In genomic region chr11:68321293-68322030, GRCh38 we compare ENCODE assay signal across 18 cellular contexts. TPM values are rescaled to one million over a fixed set of nuclear protein-coding genes. Genes with fewer than 3 reads are reported as not detected.
DNase-seq lines count a peak whose midpoint lies in the region; ATAC-seq and TF ChIP-seq lines count a peak whose summit lies in the region.
"Had no signal": no experiment of that assay in that cellular context is flagged by ENCODE, and none has a peak within 500 bp of the region (broad histone marks: within the 10 kb centered on the region; RNA-seq: fewer than 3 reads in every experiment).

No MANE protein-coding gene starts in this region.

- H3K4me3 Mint-ChIP-seq in progenitor cell of endocrine pancreas (ENCODE audit: low read depth): no peak overlapping the region
- H3K4me3 Mint-ChIP-seq in activated naive CD8-positive, alpha-beta T cell treated with anti-CD3 and anti-CD28 coated beads for 36 hours: no peak overlapping the region
- H3K4me3 Mint-ChIP-seq: natural killer cell, T-cell had no signal

- peaks cover 11% of the 10 kb centered on the region for H3K4me1 Mint-ChIP-seq in progenitor cell of endocrine pancreas (ENCODE audit: low read depth)
- no peaks in the 10 kb centered on the region for H3K4me1 Mint-ChIP-seq in activated naive CD8-positive, alpha-beta T cell treated with anti-CD3 and anti-CD28 coated beads for 36 hours

- peaks cover 0 to 50% (median 9%) of the 10 kb centered on the region in 11 experiments; a peak in 12 of 22 replicates for H3K36me3 ChIP-seq in BLaER1 treated with 17β-estradiol and CSF1 and Interleukin-3, amounts not matched to agents 10 nM and 100 nM
- H3K36me3 ChIP-seq in adrenal gland (replicated peaks in 1 of 2) (no peaks in the 10 kb centered on the region), gastroesophageal sphincter (no peaks in the 10 kb centered on the region)
- H3K36me3 ChIP-seq: colonic mucosa, prostate gland, tibial nerve had no signal

- peak overlapping the region in 2 of 11 experiments; percentile 27 to 35; a peak in 2 of 22 replicates for H3K27ac ChIP-seq in BLaER1 treated with 17β-estradiol and CSF1 and Interleukin-3, amounts not matched to agents 10 nM and 100 nM
- H3K27ac ChIP-seq in adrenal gland: peak overlapping the region in 4 of 5 donors; percentile 33 to 91 (median 70)
- H3K27ac ChIP-seq in gastroesophageal sphincter: peak overlapping the region; percentile 4 to 73 (median 68)
- H3K27ac ChIP-seq: C4-2B, colonic mucosa, prostate gland, tibial nerve had no signal

- TF ChIP-seq EP300 in gastroesophageal sphincter (IDR thresholded peaks at IDR 0.05): no peak

- ATAC-seq in gastroesophageal sphincter (peak; percentile 59), HG03439 (IDR thresholded peaks at IDR 0.05; ENCODE audit: unreplicated experiment) (no peak), GM18498 (IDR thresholded peaks at IDR 0.05; ENCODE audit: unreplicated experiment) (no peak)
- ATAC-seq: natural killer cell, T-cell had no signal

- peaks cover 30 to 83% (median 69%) of the 10 kb centered on the region in 10 experiments for H3K4me1 ChIP-seq in BLaER1 treated with 17β-estradiol and CSF1 and Interleukin-3, amounts not matched to agents 10 nM and 100 nM
- peaks cover 19 to 49% of the 10 kb centered on the region in 2 donors for H3K4me1 ChIP-seq in adrenal gland (replicated peaks in 1 of 2)
- peaks cover 0 to 91% (median 25%) of the 10 kb centered on the region in 3 donors for H3K4me1 ChIP-seq in gastroesophageal sphincter

- no peaks in the 10 kb centered on the region for H3K27me3 Mint-ChIP-seq in progenitor cell of endocrine pancreas
- H3K27me3 Mint-ChIP-seq in activated naive CD8-positive, alpha-beta T cell treated with anti-CD3 and anti-CD28 coated beads for 36 hours: peaks cover 2% of the 10 kb centered on the region

- peak overlapping the region; percentile 52 for H3K27ac Mint-ChIP-seq in progenitor cell of endocrine pancreas
- no peak overlapping the region for H3K27ac Mint-ChIP-seq in activated naive CD8-positive, alpha-beta T cell treated with anti-CD3 and anti-CD28 coated beads for 36 hours
- H3K27ac Mint-ChIP-seq: natural killer cell, T-cell had no signal

- peaks cover 35 to 100% (median 96%) of the 10 kb centered on the region in 11 experiments; a peak in 20 of 22 replicates for H4K20me1 ChIP-seq in BLaER1 treated with 17β-estradiol and CSF1 and Interleukin-3, amounts not matched to agents 10 nM and 100 nM

- H3K36me3 Mint-ChIP-seq in progenitor cell of endocrine pancreas (ENCODE audit: insufficient read depth): peaks cover 10% of the 10 kb centered on the region
- peaks cover 4% of the 10 kb centered on the region for H3K36me3 Mint-ChIP-seq in activated naive CD8-positive, alpha-beta T cell treated with anti-CD3 and anti-CD28 coated beads for 36 hours
- H3K36me3 Mint-ChIP-seq: natural killer cell, T-cell had no signal

- TF ChIP-seq CTCF in adrenal gland (IDR thresholded peaks at IDR 0.05) (no peak), gastroesophageal sphincter (IDR thresholded peaks at IDR 0.05) (no peak), progenitor cell of endocrine pancreas (IDR thresholded peaks at IDR 0.05; ENCODE audit: unreplicated experiment) (no peak)

- H3K9me3 ChIP-seq in BLaER1 treated with 17β-estradiol and CSF1 and Interleukin-3, amounts not matched to agents 10 nM and 100 nM (replicated peaks in 1 of 11): no peaks in the 10 kb centered on the region
- H3K9me3 ChIP-seq in adrenal gland (replicated peaks in 1 of 3) (no peaks in the 10 kb centered on the region), gastroesophageal sphincter (no peaks in the 10 kb centered on the region)
- H3K9me3 ChIP-seq: colonic mucosa, prostate gland, tibial nerve had no signal

- H3K9me3 Mint-ChIP-seq in progenitor cell of endocrine pancreas (ENCODE audit: low read depth): peaks cover 3% of the 10 kb centered on the region
- no peaks in the 10 kb centered on the region for H3K9me3 Mint-ChIP-seq in activated naive CD8-positive, alpha-beta T cell treated with anti-CD3 and anti-CD28 coated beads for 36 hours
- H3K9me3 Mint-ChIP-seq: natural killer cell, T-cell had no signal

- H3K9ac ChIP-seq in BLaER1 treated with 17β-estradiol and CSF1 and Interleukin-3, amounts not matched to agents 10 nM and 100 nM: peak overlapping the region in 2 of 11 experiments; percentile 7 to 11; a peak in 2 of 22 replicates

- no peak overlapping the region for H3K4me3 ChIP-seq in BLaER1 treated with 17β-estradiol and CSF1 and Interleukin-3, amounts not matched to agents 10 nM and 100 nM
- H3K4me3 ChIP-seq in adrenal gland (no peak overlapping the region), gastroesophageal sphincter (no peak overlapping the region)
- H3K4me3 ChIP-seq: colonic mucosa, prostate gland, tibial nerve had no signal

- 38 to 45% (median 42%) methylated on average over 7 to 16 of the region's 16 CpGs for WGBS in adrenal gland, 4 donors
- WGBS in gastroesophageal sphincter (ENCODE audit: low coverage in 1 of 2), 2 donors: 67 to 81% methylated on average over 9 to 10 of the region's 16 CpGs

- intact Hi-C loops in adrenal gland (cut with DNase I): no loop called here

- TF ChIP-seq POLR2A in adrenal gland (IDR thresholded peaks at IDR 0.05) (no peak), gastroesophageal sphincter (IDR thresholded peaks at IDR 0.05) (no peak)

- DNase-seq in adrenal gland (peak in 5 of 7 donors; percentile 69 to 86 (median 77)), progenitor cell of endocrine pancreas (ENCODE audit: low spot score, unreplicated experiment) (no peak), DMS114 treated with DMSO at 0.1 percent for 48 hours (lab: John Stamatoyannopoulos, UW; ENCODE audit: unreplicated experiment) (no peak)
- no peak for DNase-seq in activated naive CD8-positive, alpha-beta T cell treated with anti-CD3 and anti-CD28 coated beads for 36 hours
- DNase-seq: colonic mucosa; DMS 273 treated with DMSO at 0.1 percent for 48 hours; natural killer cell; NCI-H1694; NCI-H226; stimulated activated CD4-positive, alpha-beta T cell treated with anti-CD3 and anti-CD28 coated beads, Interleukin-12 subunit alpha, Interleukin-12 subunit beta, amount 100 ng/mL, for 4 hours; T-cell had no signal

- peak overlapping the region; percentile 15 to 96 (median 89) for H3K4me2 ChIP-seq in BLaER1 treated with 17β-estradiol and CSF1 and Interleukin-3, amounts not matched to agents 10 nM and 100 nM

- H3K27me3 ChIP-seq in BLaER1 treated with 17β-estradiol and CSF1 and Interleukin-3, amounts not matched to agents 10 nM and 100 nM: peaks cover 0 to 9% (median 0%) of the 10 kb centered on the region in 11 experiments; a peak in 2 of 22 replicates
- H3K27me3 ChIP-seq in adrenal gland: no peaks in the 10 kb centered on the region
- H3K27me3 ChIP-seq in gastroesophageal sphincter: no peaks in the 10 kb centered on the region
- H3K27me3 ChIP-seq: colonic mucosa, tibial nerve had no signal

RNA-seq across cellular contexts. Expression of gene LRP5, which starts 9.1 kb away (rescaled TPM):
- total RNA-seq in adrenal gland: 100 to 1,000 TPM in 1 of 8 donors, 10 to 100 TPM in 7; 45.3 to 277 (median 75.8) TPM
- 100 to 1,000 TPM in 2 of 3 donors, 10 to 100 TPM in 1; 14.2 to 104 (median 104) TPM for polyA plus RNA-seq in adrenal gland
- total RNA-seq in gastroesophageal sphincter: 10 to 100 TPM; 32.6 to 68.9 (median 42.5) TPM
- 114 and 115 TPM in 2 replicates for total RNA-seq in progenitor cell of endocrine pancreas
- 10 to 100 TPM; 12.7 to 15.4 TPM for total RNA-seq in activated naive CD8-positive, alpha-beta T cell treated with anti-CD3 and anti-CD28 coated beads for 36 hours

RNA-seq across cellular contexts. Expression of gene C11orf24, which starts 49.7 kb away (rescaled TPM):
- total RNA-seq in adrenal gland (10 to 100 TPM; 18.7 to 41.2 (median 27.2) TPM), gastroesophageal sphincter (10 to 100 TPM; 15.1 to 48.7 (median 26.0) TPM), progenitor cell of endocrine pancreas (35.1 and 35.3 TPM in 2 replicates)
- polyA plus RNA-seq in adrenal gland: 10 to 100 TPM; 23.4 to 46.5 (median 27.3) TPM
- total RNA-seq in activated naive CD8-positive, alpha-beta T cell treated with anti-CD3 and anti-CD28 coated beads for 36 hours: 10 to 100 TPM; 42.2 to 44.6 TPM

Comparison
In these comparisons a context has a peak if more than half of its experiments do, and no peak if none do; other contexts are left out.
1. DNase-seq: peak in adrenal gland (5 of 7); none in progenitor cell of endocrine pancreas (single experiment), activated naive CD8-positive, alpha-beta T cell treated with anti-CD3 and anti-CD28 coated beads for 36 hours (single experiment) and DMS114 treated with DMSO at 0.1 percent for 48 hours (single experiment).